9 cellular contexts compared by ENCODE assay signal in the genomic region with DNA sequence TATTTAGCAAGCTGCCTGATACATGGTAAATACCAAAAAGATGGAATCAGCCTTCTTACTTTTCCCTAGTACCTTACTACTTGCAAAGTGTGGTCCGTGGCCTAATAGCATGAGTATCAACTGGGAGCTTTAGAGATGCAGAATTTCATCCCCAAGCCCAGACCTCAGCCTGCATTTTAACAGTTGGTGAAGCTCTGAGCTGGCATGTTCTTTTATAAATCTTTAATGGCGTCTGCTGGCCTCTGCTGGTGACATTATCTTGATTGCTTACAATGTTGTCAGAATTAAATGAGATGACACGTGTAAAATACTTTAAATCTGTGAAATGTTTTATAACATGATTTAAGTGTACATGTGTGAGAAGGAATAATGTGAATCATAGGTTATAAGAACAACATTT.
DNase-seq lines count a peak whose midpoint lies in the region; ATAC-seq, FAIRE-seq and TF ChIP-seq lines count a peak whose summit lies in the region.
"Had no signal": no experiment of that assay in that cellular context is flagged by ENCODE, and none has a peak within 500 bp of the region (broad histone marks: within the 10 kb centered on the region; RNA-seq: fewer than 3 reads in every experiment).

No MANE protein-coding gene starts in this region.

- peak; percentile 56 for FAIRE-seq in islet of Langerhans (lab: Jason Lieb, UNC)
- FAIRE-seq: endometrium had no signal

- H3K4me3 Mint-ChIP-seq in WTC11, result no peak overlapping the region

- H3K4me3 ChIP-seq in AG10803 (ENCODE audit: low read length), result no peak overlapping the region

- no peaks in the 10 kb centered on the region for H3K27me3 Mint-ChIP-seq in WTC11 (ENCODE audit: low read depth)

- POLR2A ChIA-PET in WTC11 (lab: Charles Lee), result no interaction called here

- no peaks in the 10 kb centered on the region for H3K9me3 Mint-ChIP-seq in WTC11

- H3K4me1 Mint-ChIP-seq in WTC11, result peaks cover 26% of the 10 kb centered on the region

- no peaks in the 10 kb centered on the region for H3K36me3 Mint-ChIP-seq in WTC11

- peak; percentile 65 for ATAC-seq in WTC11
- no peak for ATAC-seq in GM19023 (IDR thresholded peaks at IDR 0.05; ENCODE audit: unreplicated experiment)

- TF ChIP-seq CTCF in AG10803 (conservative IDR thresholded peaks at IDR 0.05; ENCODE audit: low read length), result peak; percentile 48
- peak; percentile 8 for TF ChIP-seq CTCF in GM12873 (IDR thresholded peaks at IDR 0.05; ENCODE audit: insufficient read depth, low read depth, low read length, missing control alignments)
- TF ChIP-seq CTCF in WTC11 (IDR thresholded peaks at IDR 0.05), result no peak

- H3K27ac Mint-ChIP-seq in WTC11, result no peak overlapping the region

- DNase-seq in AG10803 (ENCODE audit: low read depth) (peak; percentile 42), WTC11 (ENCODE audit: low spot score) (no peak), medulla oblongata (ENCODE audit: extremely low spot score) (no peak), NCI-H2196 treated with DMSO at 0.1 percent for 48 hours (lab: John Stamatoyannopoulos, UW; ENCODE audit: unreplicated experiment) (no peak), SKM-1 treated with dmso at 0.1 percent for 144 hours (lab: John Stamatoyannopoulos, UW; ENCODE audit: unreplicated experiment) (no peak)

- CTCF ChIA-PET in WTC11 (lab: Charles Lee), result interaction anchor here (0.5 to 1.8 kb wide), 11 partner anchors 10 to 350 kb away, joined by 3 to 21 read pairs (median 5); no protein-coding TSS in a partner anchor

TF ChIP-seq in WTC11, 78 proteins besides CTCF, POLR2A, EP300 and RAD21:
- TF ChIP-seq SMAD4 (CRISPR knock-in tag; IDR thresholded peaks at IDR 0.05) (no peak), TP53 (CRISPR knock-in tag; IDR thresholded peaks at IDR 0.05) (no peak), ELF4 (CRISPR knock-in tag; IDR thresholded peaks at IDR 0.05; ENCODE audit: low read depth) (no peak), NR3C1 (CRISPR knock-in tag; conservative IDR thresholded peaks at IDR 0.05; ENCODE audit: low read depth) (no peak), IRF2 (CRISPR knock-in tag; IDR thresholded peaks at IDR 0.05; ENCODE audit: borderline replicate concordance, low read depth) (no peak), NR1H2 (CRISPR knock-in tag; IDR thresholded peaks at IDR 0.05) (no peak), ZNF263 (CRISPR knock-in tag; IDR thresholded peaks at IDR 0.05; ENCODE audit: low read depth) (no peak), CREM (CRISPR knock-in tag; IDR thresholded peaks at IDR 0.05) (no peak), ZNF121 (CRISPR knock-in tag; IDR thresholded peaks at IDR 0.05) (no peak)
- TF ChIP-seq, protein P1, sequence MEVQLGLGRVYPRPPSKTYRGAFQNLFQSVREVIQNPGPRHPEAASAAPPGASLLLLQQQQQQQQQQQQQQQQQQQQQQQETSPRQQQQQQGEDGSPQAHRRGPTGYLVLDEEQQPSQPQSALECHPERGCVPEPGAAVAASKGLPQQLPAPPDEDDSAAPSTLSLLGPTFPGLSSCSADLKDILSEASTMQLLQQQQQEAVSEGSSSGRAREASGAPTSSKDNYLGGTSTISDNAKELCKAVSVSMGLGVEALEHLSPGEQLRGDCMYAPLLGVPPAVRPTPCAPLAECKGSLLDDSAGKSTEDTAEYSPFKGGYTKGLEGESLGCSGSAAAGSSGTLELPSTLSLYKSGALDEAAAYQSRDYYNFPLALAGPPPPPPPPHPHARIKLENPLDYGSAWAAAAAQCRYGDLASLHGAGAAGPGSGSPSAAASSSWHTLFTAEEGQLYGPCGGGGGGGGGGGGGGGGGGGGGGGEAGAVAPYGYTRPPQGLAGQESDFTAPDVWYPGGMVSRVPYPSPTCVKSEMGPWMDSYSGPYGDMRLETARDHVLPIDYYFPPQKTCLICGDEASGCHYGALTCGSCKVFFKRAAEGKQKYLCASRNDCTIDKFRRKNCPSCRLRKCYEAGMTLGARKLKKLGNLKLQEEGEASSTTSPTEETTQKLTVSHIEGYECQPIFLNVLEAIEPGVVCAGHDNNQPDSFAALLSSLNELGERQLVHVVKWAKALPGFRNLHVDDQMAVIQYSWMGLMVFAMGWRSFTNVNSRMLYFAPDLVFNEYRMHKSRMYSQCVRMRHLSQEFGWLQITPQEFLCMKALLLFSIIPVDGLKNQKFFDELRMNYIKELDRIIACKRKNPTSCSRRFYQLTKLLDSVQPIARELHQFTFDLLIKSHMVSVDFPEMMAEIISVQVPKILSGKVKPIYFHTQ (CRISPR knock-in tag; IDR thresholded peaks at IDR 0.05), result no peak
- TF ChIP-seq, protein P2, sequence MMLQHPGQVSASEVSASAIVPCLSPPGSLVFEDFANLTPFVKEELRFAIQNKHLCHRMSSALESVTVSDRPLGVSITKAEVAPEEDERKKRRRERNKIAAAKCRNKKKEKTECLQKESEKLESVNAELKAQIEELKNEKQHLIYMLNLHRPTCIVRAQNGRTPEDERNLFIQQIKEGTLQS (CRISPR knock-in tag; conservative IDR thresholded peaks at IDR 0.05), result no peak
- TF ChIP-seq, protein P3, sequence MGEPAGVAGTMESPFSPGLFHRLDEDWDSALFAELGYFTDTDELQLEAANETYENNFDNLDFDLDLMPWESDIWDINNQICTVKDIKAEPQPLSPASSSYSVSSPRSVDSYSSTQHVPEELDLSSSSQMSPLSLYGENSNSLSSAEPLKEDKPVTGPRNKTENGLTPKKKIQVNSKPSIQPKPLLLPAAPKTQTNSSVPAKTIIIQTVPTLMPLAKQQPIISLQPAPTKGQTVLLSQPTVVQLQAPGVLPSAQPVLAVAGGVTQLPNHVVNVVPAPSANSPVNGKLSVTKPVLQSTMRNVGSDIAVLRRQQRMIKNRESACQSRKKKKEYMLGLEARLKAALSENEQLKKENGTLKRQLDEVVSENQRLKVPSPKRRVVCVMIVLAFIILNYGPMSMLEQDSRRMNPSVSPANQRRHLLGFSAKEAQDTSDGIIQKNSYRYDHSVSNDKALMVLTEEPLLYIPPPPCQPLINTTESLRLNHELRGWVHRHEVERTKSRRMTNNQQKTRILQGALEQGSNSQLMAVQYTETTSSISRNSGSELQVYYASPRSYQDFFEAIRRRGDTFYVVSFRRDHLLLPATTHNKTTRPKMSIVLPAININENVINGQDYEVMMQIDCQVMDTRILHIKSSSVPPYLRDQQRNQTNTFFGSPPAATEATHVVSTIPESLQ (CRISPR knock-in tag; IDR thresholded peaks at IDR 0.05), result no peak
- TF ChIP-seq, protein P4, sequence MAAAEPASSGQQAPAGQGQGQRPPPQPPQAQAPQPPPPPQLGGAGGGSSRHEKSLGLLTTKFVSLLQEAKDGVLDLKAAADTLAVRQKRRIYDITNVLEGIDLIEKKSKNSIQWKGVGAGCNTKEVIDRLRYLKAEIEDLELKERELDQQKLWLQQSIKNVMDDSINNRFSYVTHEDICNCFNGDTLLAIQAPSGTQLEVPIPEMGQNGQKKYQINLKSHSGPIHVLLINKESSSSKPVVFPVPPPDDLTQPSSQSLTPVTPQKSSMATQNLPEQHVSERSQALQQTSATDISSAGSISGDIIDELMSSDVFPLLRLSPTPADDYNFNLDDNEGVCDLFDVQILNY (CRISPR knock-in tag; IDR thresholded peaks at IDR 0.05), result no peak
